In genomic region chr9:1909322-1909721, GRCh38 we compare ENCODE assay signal across 23 cellular contexts.
"Had no signal": no experiment of that assay in that cellular context is flagged by ENCODE, and none has a peak within 500 bp of the region (broad histone marks: within the 10 kb centered on the region; RNA-seq: fewer than 3 reads in every experiment).

No MANE protein-coding gene starts in this region.

- DNase-seq: IMR-90, KBM-7, MV-4-11, NCI-H1048, NCI-H1105, NCI-H1417, NCI-H1436 treated with DMSO at 0.1 percent for 48 hours, NCI-H1694, NCI-H187 treated with DMSO at 0.1 percent for 48 hours, NCI-H2029 treated with DMSO at 0.1 percent for 48 hours, NCI-H345, NCI-H446 treated with DMSO at 0.1 percent for 48 hours, NCI-H510A treated with DMSO at 0.1 percent for 48 hours, NCI-H69, NCI-H774, OCI-M1, PC-9, Peyer's patch, SHP77 treated with DMSO at 0.1 percent for 48 hours, SJCRH30 had no signal

- H3K4me1 ChIP-seq: Peyer's patch, SJCRH30 had no signal

- FAIRE-seq: HepG2 had no signal

- H3K36me3 ChIP-seq: Peyer's patch, SJCRH30 had no signal

- ATAC-seq: HepG2, Right ventricle myocardium inferior, SK-N-SH treated with all-trans-retinoic acid at 6 μM for 48 hours had no signal

- H2AFZ ChIP-seq: PC-9 had no signal

- H3K4me3 ChIP-seq: PC-9, Peyer's patch, SJCRH30 had no signal

- H3K4me2 ChIP-seq: PC-9 had no signal

- H3K9me3 ChIP-seq: Peyer's patch, SJCRH30 had no signal

- H3K27ac ChIP-seq: PC-9, Peyer's patch, SJCRH30 had no signal

- H3K27me3 ChIP-seq: Peyer's patch, SJCRH30 had no signal
